In the genomic region with DNA sequence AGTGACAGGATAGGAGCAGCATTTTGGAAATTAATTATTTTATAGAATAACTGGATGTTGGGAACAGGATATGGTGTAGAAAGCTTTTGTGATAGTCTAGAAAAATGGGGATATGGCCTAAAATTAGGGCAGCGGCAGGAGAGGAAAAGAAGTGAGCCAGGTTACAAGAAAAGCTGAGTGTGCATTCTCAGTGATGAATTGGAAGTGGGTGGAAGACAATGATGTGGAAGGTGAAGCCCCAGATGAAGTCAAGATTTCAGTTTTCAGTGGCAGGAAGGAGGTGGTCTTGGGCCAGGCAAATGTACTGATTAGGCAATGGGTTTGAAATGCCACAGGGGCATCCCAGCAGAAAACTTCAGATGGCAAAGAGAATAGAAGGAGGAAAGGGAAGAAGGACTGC, we compare ENCODE assay signal across 31 cellular contexts. TPM values are rescaled to one million over a fixed set of nuclear protein-coding genes. Genes with fewer than 3 reads are reported as not detected.
"Had no signal": no experiment of that assay in that cellular context is flagged by ENCODE, and none has a peak within 500 bp of the region (broad histone marks: within the 10 kb centered on the region; RNA-seq: fewer than 3 reads in every experiment).

No MANE protein-coding gene starts in this region.

- H3K27ac ChIP-seq: breast epithelium, esophagus muscularis mucosa, foreskin keratinocyte, heart right ventricle, left ventricle myocardium inferior, ovary, sigmoid colon, thoracic aorta, uterus, WERI-Rb-1 had no signal

- FAIRE-seq: small intestine, TTC549 had no signal

- H3K27me3 Mint-ChIP-seq: progenitor cell of endocrine pancreas, type B pancreatic cell had no signal

- H3K4me1 ChIP-seq: breast epithelium, sigmoid colon, uterus had no signal

- H3K9me3 Mint-ChIP-seq: activated CD4-positive, alpha-beta T cell treated with anti-CD3 and anti-CD28 coated beads, Interleukin-2, amount 10 ng/mL, durations not matched to agents 7 days and 5 days; activated CD8-positive, alpha-beta T cell treated with anti-CD3 and anti-CD28 coated beads for 36 hours; activated naive CD4-positive, alpha-beta T cell treated with anti-CD3 and anti-CD28 coated beads, Interleukin-2, amount 50 U/mL, for 72 hours; endodermal cell; natural killer cell; stimulated activated effector memory CD8-positive, alpha-beta T cell treated with anti-CD3 and anti-CD28 coated beads, Interleukin-12 subunit alpha, Interleukin-12 subunit beta, amount 100 ng/mL, for 72 hours; stimulated activated naive CD8-positive, alpha-beta T cell treated with anti-CD3 and anti-CD28 coated beads, Interleukin-15, Interleukin-2, amounts not matched to agents 100 ng/mL and 50 ng/mL, for 24 hours; T-helper 1 cell treated with Interleukin-12 subunit alpha and Interleukin-12 subunit beta and Interleukin-4 antibody, amounts not matched to agents 30 μg/mL and 1 μg/mL, for 36 hours; type B pancreatic cell had no signal

- H3K36me3 Mint-ChIP-seq: activated naive CD4-positive, alpha-beta T cell treated with anti-CD3 and anti-CD28 coated beads, Interleukin-2, amount 50 U/mL, for 72 hours; natural killer cell; stimulated activated effector memory CD8-positive, alpha-beta T cell treated with anti-CD3 and anti-CD28 coated beads, Interleukin-12 subunit alpha, Interleukin-12 subunit beta, amount 100 ng/mL, for 72 hours; type B pancreatic cell had no signal

- H3K4me3 ChIP-seq: breast epithelium, esophagus muscularis mucosa, heart right ventricle, left ventricle myocardium inferior, lung, ovary, sigmoid colon, thoracic aorta, uterus had no signal

- DNase-seq: activated CD4-positive, alpha-beta T cell treated with anti-CD3 and anti-CD28 coated beads, Interleukin-2, amount 10 ng/mL, durations not matched to agents 7 days and 5 days; activated CD4-positive, CD25-positive, alpha-beta regulatory T cell treated with anti-CD3 and anti-CD28 coated beads, Interleukin-2, amount 50 U/mL, for 72 hours; activated CD8-positive, alpha-beta T cell treated with anti-CD3 and anti-CD28 coated beads for 36 hours; activated naive CD4-positive, alpha-beta T cell; activated T-cell treated with anti-CD3 and anti-CD28 coated beads, Interleukin-2, amount 50 U/mL, for 48 hours; central memory CD4-positive, alpha-beta T cell; endodermal cell; heart right ventricle; islet precursor cell; left ventricle myocardium inferior; natural killer cell; ovary; retina; sigmoid colon; small intestine; stimulated activated CD4-positive, alpha-beta T cell treated with anti-CD3 and anti-CD28 coated beads, Interleukin-4, amount 100 ng/mL, for 24 hours; T-helper 9 cell; uterus; WERI-Rb-1 had no signal

- H3K27ac Mint-ChIP-seq: activated CD4-positive, alpha-beta T cell treated with anti-CD3 and anti-CD28 coated beads, Interleukin-2, amount 10 ng/mL, durations not matched to agents 7 days and 5 days; activated CD8-positive, alpha-beta T cell treated with anti-CD3 and anti-CD28 coated beads for 36 hours; activated naive CD4-positive, alpha-beta T cell treated with anti-CD3 and anti-CD28 coated beads, Interleukin-2, amount 50 U/mL, for 72 hours; natural killer cell; stimulated activated effector memory CD8-positive, alpha-beta T cell treated with anti-CD3 and anti-CD28 coated beads, Interleukin-12 subunit alpha, Interleukin-12 subunit beta, amount 100 ng/mL, for 72 hours; stimulated activated naive CD8-positive, alpha-beta T cell treated with anti-CD3 and anti-CD28 coated beads, Interleukin-15, Interleukin-2, amounts not matched to agents 100 ng/mL and 50 ng/mL, for 24 hours; T-helper 1 cell treated with Interleukin-12 subunit alpha and Interleukin-12 subunit beta and Interleukin-4 antibody, amounts not matched to agents 30 μg/mL and 1 μg/mL, for 36 hours; type B pancreatic cell had no signal

- H3K9me3 ChIP-seq: breast epithelium, esophagus muscularis mucosa, heart right ventricle, left ventricle myocardium inferior, ovary, sigmoid colon, thoracic aorta, uterus had no signal

- H3K36me3 ChIP-seq: breast epithelium, esophagus muscularis mucosa, left ventricle myocardium inferior, ovary, sigmoid colon, thoracic aorta, uterus, WERI-Rb-1 had no signal

- H3K27me3 ChIP-seq: breast epithelium, esophagus muscularis mucosa, foreskin keratinocyte, heart right ventricle, ovary, sigmoid colon, uterus had no signal

- ATAC-seq: activated CD8-positive, alpha-beta T cell treated with anti-CD3 and anti-CD28 coated beads for 36 hours; foreskin keratinocyte; heart right ventricle; natural killer cell had no signal

- H3K4me3 Mint-ChIP-seq: activated CD4-positive, alpha-beta T cell treated with anti-CD3 and anti-CD28 coated beads, Interleukin-2, amount 10 ng/mL, durations not matched to agents 7 days and 5 days; activated CD8-positive, alpha-beta T cell treated with anti-CD3 and anti-CD28 coated beads for 36 hours; endodermal cell; natural killer cell; stimulated activated effector memory CD8-positive, alpha-beta T cell treated with anti-CD3 and anti-CD28 coated beads, Interleukin-12 subunit alpha, Interleukin-12 subunit beta, amount 100 ng/mL, for 72 hours; stimulated activated naive CD8-positive, alpha-beta T cell treated with anti-CD3 and anti-CD28 coated beads, Interleukin-15, Interleukin-2, amounts not matched to agents 100 ng/mL and 50 ng/mL, for 24 hours; T-helper 1 cell treated with Interleukin-12 subunit alpha and Interleukin-12 subunit beta and Interleukin-4 antibody, amounts not matched to agents 30 μg/mL and 1 μg/mL, for 36 hours; type B pancreatic cell had no signal

RNA-seq across cellular contexts. Expression of gene ACP3, which starts 33.6 kb away (rescaled TPM):
- total RNA-seq: activated CD4-positive, alpha-beta T cell treated with anti-CD3 and anti-CD28 coated beads, Interleukin-2, amount 10 ng/mL, durations not matched to agents 7 days and 5 days; activated CD8-positive, alpha-beta T cell treated with anti-CD3 and anti-CD28 coated beads for 36 hours; activated naive CD4-positive, alpha-beta T cell treated with anti-CD3 and anti-CD28 coated beads, Interleukin-2, amount 50 U/mL, for 72 hours had no signal
